ENCODE assay signal across 24 cellular contexts in genomic region chr9:136416427-136416826, GRCh38. TPM values are rescaled to one million over a fixed set of nuclear protein-coding genes. Genes with fewer than 3 reads are reported as not detected.
DNase-seq lines count a peak whose midpoint lies in the region; ATAC-seq, FAIRE-seq and TF ChIP-seq lines count a peak whose summit lies in the region.
"Had no signal": no experiment of that assay in that cellular context is flagged by ENCODE, and none has a peak within 500 bp of the region (broad histone marks: within the 10 kb centered on the region; RNA-seq: fewer than 3 reads in every experiment).

No MANE protein-coding gene starts in this region.

- no peak overlapping the region for H3K9ac ChIP-seq in IMR-90 (ENCODE audit: low read depth, low read length)

- TF ChIP-seq CTCF in CD4-positive, alpha-beta T cell (IDR thresholded peaks at IDR 0.05) = no peak
- no peak for TF ChIP-seq CTCF in IMR-90 (conservative IDR thresholded peaks at IDR 0.05; ENCODE audit: low read depth, low read length)
- TF ChIP-seq CTCF in neural crest cell (conservative IDR thresholded peaks at IDR 0.05) = no peak
- TF ChIP-seq CTCF in D721Med (IDR thresholded peaks at IDR 0.05; ENCODE audit: insufficient read depth, missing control alignments) = no peak

- no peak overlapping the region for H3K4ac ChIP-seq in IMR-90 (ENCODE audit: low read depth, low read length)

- H3K56ac ChIP-seq in IMR-90 (ENCODE audit: extremely low read depth, insufficient read depth, low read length) = no peak overlapping the region

- H2BK5ac ChIP-seq in IMR-90 (ENCODE audit: low read depth, low read length, poor library complexity, severe bottlenecking) = no peak overlapping the region

- no peak for TF ChIP-seq POLR2A in IMR-90 (IDR thresholded peaks at IDR 0.05; ENCODE audit: low read depth, low read length)

- intact Hi-C loops in CD4-positive, alpha-beta T cell (cut with DNase I, micrococcal nuclease) = no loop called here
- intact Hi-C loops in IMR-90 (cut with micrococcal nuclease) = no loop called here

- H2AK9ac ChIP-seq in IMR-90 (replicated peaks; ENCODE audit: low read depth, low read length, poor library complexity) = no peak overlapping the region

- H3K4me3 Mint-ChIP-seq in CD4-positive, alpha-beta T cell = no peak overlapping the region
- H3K4me3 Mint-ChIP-seq in neural crest cell = peak overlapping the region; percentile 68
- H3K4me3 Mint-ChIP-seq: CD4-positive, alpha-beta memory T cell had no signal

- no peak overlapping the region for H2AFZ ChIP-seq in IMR-90 (replicated peaks; ENCODE audit: low read length, poor library complexity)

- ATAC-seq in CD4-positive, alpha-beta T cell (ENCODE audit: poor library complexity) = no peak
- ATAC-seq in IMR-90 (ENCODE audit: low read depth) = peak; percentile 53; the same call in 1 of the 2 replicates
- no peak for ATAC-seq in GM19467 (IDR thresholded peaks at IDR 0.05; ENCODE audit: unreplicated experiment)
- ATAC-seq: A549 had no signal

- H3K23ac ChIP-seq in IMR-90 (ENCODE audit: low read depth, low read length) = no peak overlapping the region

- H3K4me3 ChIP-seq in IMR-90 (ENCODE audit: insufficient read depth, low read depth, low read length) = no peak overlapping the region
- H3K4me3 ChIP-seq: A549 had no signal

- H2BK20ac ChIP-seq in IMR-90 (ENCODE audit: low read depth, low read length) = no peak overlapping the region

- CTCF ChIA-PET in CD4-positive, alpha-beta T cell (lab: Charles Lee) = interaction anchor here (1.2 kb wide), 1 partner anchor 122 kb away, joined by 3 read pairs; no protein-coding TSS in a partner anchor
- CTCF ChIA-PET in IMR-90 (lab: Yijun Ruan, JAX) = no interaction called here

- H4K20me1 ChIP-seq in IMR-90 (ENCODE audit: insufficient read depth, low read length) = peaks cover 21% of the 10 kb centered on the region

- no peak overlapping the region for H3K14ac ChIP-seq in IMR-90 (replicated peaks; ENCODE audit: low read depth, low read length)

- no peaks in the 10 kb centered on the region for H3K9me3 Mint-ChIP-seq in CD4-positive, alpha-beta T cell
- H3K9me3 Mint-ChIP-seq in neural crest cell = no peaks in the 10 kb centered on the region
- H3K9me3 Mint-ChIP-seq: CD4-positive, alpha-beta memory T cell; IgD-negative memory B cell had no signal

- peaks cover 72% of the 10 kb centered on the region for H3K36me3 ChIP-seq in IMR-90 (ENCODE audit: control insufficient read depth, insufficient read depth, low read length)

- no peaks in the 10 kb centered on the region for H3K9me3 ChIP-seq in CD4-positive, alpha-beta T cell (ENCODE audit: control insufficient read depth, low read length)
- H3K9me3 ChIP-seq in IMR-90 (ENCODE audit: control insufficient read depth, insufficient read depth, low read length) = no peaks in the 10 kb centered on the region
- H3K9me3 ChIP-seq: A549 had no signal

- H2BK120ac ChIP-seq in IMR-90 (ENCODE audit: low read depth, low read length) = no peak overlapping the region

- no peak overlapping the region for H3K27ac ChIP-seq in CD4-positive, alpha-beta T cell (ENCODE audit: low read depth, low read length)
- no peak overlapping the region for H3K27ac ChIP-seq in IMR-90 (ENCODE audit: insufficient read depth, low read length)
- H3K27ac ChIP-seq: 22Rv1, A549, C4-2B had no signal

- peaks cover 10 to 47% of the 10 kb centered on the region in 2 experiments for H3K79me1 ChIP-seq in IMR-90 (ENCODE audit: low read depth in 1 of 2, low read length in 2 of 2)

- DNase-seq in CD4-positive, alpha-beta T cell = no peak
- DNase-seq in IMR-90 = peak; percentile 41
- peak; percentile 48 for DNase-seq in amniotic epithelial cell (ENCODE audit: low read depth)
- no peak for DNase-seq in neural crest cell (ENCODE audit: low read depth, low spot score)
- no peak for DNase-seq in NAMALWA (ENCODE audit: low spot score)
- no peak for DNase-seq in D721Med (ENCODE audit: insufficient read length, low spot score)
- no peak for DNase-seq in DMS79 (lab: John Stamatoyannopoulos, UW)
- DNase-seq: AML-193; Calu3; CD4-positive, alpha-beta memory T cell; DMS 273 treated with DMSO at 0.1 percent for 48 hours; DMS53; GDM1; GOT3; H7; KBM-7 had no signal

- no peak for FAIRE-seq in D721Med (lab: Jason Lieb, UNC)
- FAIRE-seq: A549, GM12892, GM18507, HTR-8/SVneo had no signal

- H3K36me3 Mint-ChIP-seq in CD4-positive, alpha-beta T cell (ENCODE audit: low read depth) = peaks cover 74% of the 10 kb centered on the region
- peaks cover 4% of the 10 kb centered on the region for H3K36me3 Mint-ChIP-seq in neural crest cell (ENCODE audit: low read depth)
- H3K36me3 Mint-ChIP-seq: IgD-negative memory B cell had no signal

- dilution Hi-C loops in IMR-90 (cut with HindIII; ENCODE audit: low sequenced_read_pairs, unreplicated experiment) = no loop called here

- POLR2A ChIA-PET in CD4-positive, alpha-beta T cell (lab: Charles Lee) = no interaction called here
- POLR2A ChIA-PET in IMR-90 (lab: Charles Lee; ENCODE audit: unreplicated experiment) = no interaction called here

- H4K8ac ChIP-seq in IMR-90 (ENCODE audit: low read depth in 2 of 2, low read length in 2 of 2) = no peak overlapping the region

- H3K18ac ChIP-seq in IMR-90 (ENCODE audit: low read depth, low read length) = no peak overlapping the region

- no peak overlapping the region for H4K5ac ChIP-seq in IMR-90 (ENCODE audit: low read depth, low read length)

- no TSS peak for BruUV-seq in IMR-90 (replicated peaks; lab: Mats Ljungman, UMichigan)

- peaks cover 12% of the 10 kb centered on the region for H3K4me1 Mint-ChIP-seq in CD4-positive, alpha-beta T cell (ENCODE audit: low read depth)
- H3K4me1 Mint-ChIP-seq in neural crest cell = peaks cover 8% of the 10 kb centered on the region

- H3K9me1 ChIP-seq in IMR-90 (ENCODE audit: insufficient read depth, low read length) = peaks cover 8% of the 10 kb centered on the region; the same call in 1 of the 2 replicates

- peaks cover 5% of the 10 kb centered on the region for H3K4me1 ChIP-seq in IMR-90 (ENCODE audit: control insufficient read depth, insufficient read depth, low read length)

- in situ Hi-C loops in IMR-90 (cut with MboI; ENCODE audit: low sequenced_read_pairs) = no loop called here

- WGBS in IMR-90 (ENCODE audit: extremely low coverage in 2 of 2, insufficient read length in 1 of 2), 2 experiments = no CpG with 5 or more reads among the region's 8 CpGs

- no peak overlapping the region for H4K91ac ChIP-seq in IMR-90 (ENCODE audit: insufficient read depth, low read depth, low read length)

- H2AK5ac ChIP-seq in IMR-90 (ENCODE audit: low read depth, low read length) = no peak overlapping the region

- no peak overlapping the region for H2BK15ac ChIP-seq in IMR-90 (ENCODE audit: low read depth, low read length)

- H3K27me3 ChIP-seq in CD4-positive, alpha-beta T cell (ENCODE audit: control insufficient read depth, insufficient read depth, low read length) = no peaks in the 10 kb centered on the region
- no peaks in the 10 kb centered on the region for H3K27me3 ChIP-seq in IMR-90 (ENCODE audit: control insufficient read depth, insufficient read depth, low read length)

- peak overlapping the region; percentile 14 for H3K27ac Mint-ChIP-seq in CD4-positive, alpha-beta T cell
- no peak overlapping the region for H3K27ac Mint-ChIP-seq in neural crest cell (ENCODE audit: unreplicated experiment)

- no peak for TF ChIP-seq RAD21 in IMR-90 (IDR thresholded peaks at IDR 0.05; ENCODE audit: low read length)

- H3K4me2 ChIP-seq in IMR-90 (ENCODE audit: low read depth, low read length) = no peak overlapping the region
- H3K4me2 ChIP-seq: A549 had no signal

- no peaks in the 10 kb centered on the region for H3K27me3 Mint-ChIP-seq in CD4-positive, alpha-beta T cell
- no peaks in the 10 kb centered on the region for H3K27me3 Mint-ChIP-seq in neural crest cell (ENCODE audit: low read depth)
- H3K27me3 Mint-ChIP-seq: CD4-positive, alpha-beta memory T cell; IgD-negative memory B cell had no signal

TF ChIP-seq in IMR-90, 13 proteins besides CTCF, POLR2A, EP300 and RAD21:
- TF ChIP-seq SMC3 (IDR thresholded peaks at IDR 0.05; ENCODE audit: low read depth, low read length) = no peak
- TF ChIP-seq, protein P1, sequence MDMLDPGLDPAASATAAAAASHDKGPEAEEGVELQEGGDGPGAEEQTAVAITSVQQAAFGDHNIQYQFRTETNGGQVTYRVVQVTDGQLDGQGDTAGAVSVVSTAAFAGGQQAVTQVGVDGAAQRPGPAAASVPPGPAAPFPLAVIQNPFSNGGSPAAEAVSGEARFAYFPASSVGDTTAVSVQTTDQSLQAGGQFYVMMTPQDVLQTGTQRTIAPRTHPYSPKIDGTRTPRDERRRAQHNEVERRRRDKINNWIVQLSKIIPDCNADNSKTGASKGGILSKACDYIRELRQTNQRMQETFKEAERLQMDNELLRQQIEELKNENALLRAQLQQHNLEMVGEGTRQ (IDR thresholded peaks at IDR 0.05; ENCODE audit: low read depth, low read length) = no peak
TF ChIP-seq in IMR-90: peak in this region for 0.

RNA-seq across cellular contexts. Expression of gene PMPCA, which starts 6.0 kb away (rescaled TPM):
- total RNA-seq in CD4-positive, alpha-beta T cell = 100 to 1,000 TPM; 107 to 109 TPM
- 62.6 and 86.7 TPM in 2 replicates for total RNA-seq in IMR-90 (2012; rRNA removed)
- 95.8 and 102 TPM in 2 replicates for polyA plus RNA-seq in IMR-90 (2012; rRNA removed)
- 61.2 and 75.2 TPM in 2 replicates for polyA plus RNA-seq in IMR-90 (2012; cell fraction: cytosol; rRNA removed)
- polyA plus RNA-seq in IMR-90 (2012; cell fraction: nucleus; rRNA removed; ENCODE audit: low replicate concordance) = 216 and 222 TPM in 2 replicates
- total RNA-seq in neural crest cell = 82.1 and 86.6 TPM in 2 replicates

RNA-seq across cellular contexts. Expression of gene ENTR1, which starts 6.0 kb away (rescaled TPM):
- total RNA-seq in CD4-positive, alpha-beta T cell = 10 to 100 TPM; 37.7 to 43.2 TPM
- total RNA-seq in IMR-90 (2012; rRNA removed) (14.5 and 17.2 TPM in 2 replicates), neural crest cell (84.1 and 89.3 TPM in 2 replicates)
- polyA plus RNA-seq in IMR-90 (2012; rRNA removed) = 34.9 and 37.3 TPM in 2 replicates
- 30.9 and 32.0 TPM in 2 replicates for polyA plus RNA-seq in IMR-90 (2012; cell fraction: cytosol; rRNA removed)
- 139 and 181 TPM in 2 replicates for polyA plus RNA-seq in IMR-90 (2012; cell fraction: nucleus; rRNA removed; ENCODE audit: low replicate concordance)

RNA-seq across cellular contexts. Expression of gene SNAPC4, which starts 16.5 kb away (rescaled TPM):
- total RNA-seq in CD4-positive, alpha-beta T cell = 1 to 10 TPM; 7.7 to 8.0 TPM
- total RNA-seq in IMR-90 (2012; rRNA removed) (2.5 and 3.1 TPM in 2 replicates), neural crest cell (18.2 and 19.0 TPM in 2 replicates)
- 6.5 and 7.6 TPM in 2 replicates for polyA plus RNA-seq in IMR-90 (2012; rRNA removed)
- polyA plus RNA-seq in IMR-90 (2012; cell fraction: cytosol; rRNA removed) = 3.2 and 3.7 TPM in 2 replicates
- polyA plus RNA-seq in IMR-90 (2012; cell fraction: nucleus; rRNA removed; ENCODE audit: low replicate concordance) = 42.0 and 62.6 TPM in 2 replicates

RNA-seq across cellular contexts. Expression of gene INPP5E, which starts 23.2 kb away (rescaled TPM):
- total RNA-seq in CD4-positive, alpha-beta T cell = 10 to 100 TPM; 17.2 to 19.4 TPM
- total RNA-seq in IMR-90 (2012; rRNA removed) (1.6 and 1.9 TPM in 2 replicates), neural crest cell (28.7 and 29.6 TPM in 2 replicates)
- 9.4 and 11.0 TPM in 2 replicates for polyA plus RNA-seq in IMR-90 (2012; rRNA removed)
- polyA plus RNA-seq in IMR-90 (2012; cell fraction: cytosol; rRNA removed) = 6.8 and 9.8 TPM in 2 replicates
- 46.1 and 80.7 TPM in 2 replicates for polyA plus RNA-seq in IMR-90 (2012; cell fraction: nucleus; rRNA removed; ENCODE audit: low replicate concordance)

RNA-seq across cellular contexts. Expression of gene CARD9, which starts 43.0 kb away (rescaled TPM):
- total RNA-seq in CD4-positive, alpha-beta T cell = under 1 TPM; 0.36 to 0.64 TPM
- total RNA-seq in IMR-90 (2012; rRNA removed) = 0.36 and 1.1 TPM in 2 replicates
- polyA plus RNA-seq in IMR-90 (2012; rRNA removed) = 1.5 and 1.9 TPM in 2 replicates
- polyA plus RNA-seq in IMR-90 (2012; cell fraction: cytosol; rRNA removed) = 0.47 and 1.0 TPM in 2 replicates
- 9.8 and 17.9 TPM in 2 replicates for polyA plus RNA-seq in IMR-90 (2012; cell fraction: nucleus; rRNA removed; ENCODE audit: low replicate concordance)
- total RNA-seq in neural crest cell = 1.3 and 1.4 TPM in 2 replicates

Comparison
In these comparisons a context has a peak if more than half of its experiments do, and no peak if none do; other contexts are left out.
1. DNase-seq: peak in IMR-90 (single experiment) and amniotic epithelial cell (single experiment); none in CD4-positive, alpha-beta T cell (0 of 10), neural crest cell (single experiment), NAMALWA (single experiment), D721Med (single experiment) and DMS79 (single experiment).